13 cellular contexts compared by ENCODE assay signal in genomic region chr1:34918609-34919561, GRCh38. TPM values are rescaled to one million over a fixed set of nuclear protein-coding genes. Genes with fewer than 3 reads are reported as not detected.
DNase-seq lines count a peak whose midpoint lies in the region; ATAC-seq and TF ChIP-seq lines count a peak whose summit lies in the region.
"Had no signal": no experiment of that assay in that cellular context is flagged by ENCODE, and none has a peak within 500 bp of the region (broad histone marks: within the 10 kb centered on the region; RNA-seq: fewer than 3 reads in every experiment).

No MANE protein-coding gene starts in this region.

- CTCF ChIA-PET in activated naive CD4-positive, alpha-beta T cell treated with anti-CD3 and anti-CD28 coated beads, Interleukin-2, amount 10 ng/mL, durations not matched to agents 7 days and 5 days (lab: Charles Lee), result no interaction called here

- no peaks in the 10 kb centered on the region for H3K36me3 Mint-ChIP-seq in activated naive CD4-positive, alpha-beta T cell treated with anti-CD3 and anti-CD28 coated beads, Interleukin-2, amount 10 ng/mL, durations not matched to agents 7 days and 5 days
- no peaks in the 10 kb centered on the region for H3K36me3 Mint-ChIP-seq in type B pancreatic cell
- H3K36me3 Mint-ChIP-seq: CD4-positive, alpha-beta memory T cell had no signal

- no peaks in the 10 kb centered on the region for H3K9me3 Mint-ChIP-seq in activated naive CD4-positive, alpha-beta T cell treated with anti-CD3 and anti-CD28 coated beads, Interleukin-2, amount 10 ng/mL, durations not matched to agents 7 days and 5 days
- H3K9me3 Mint-ChIP-seq in type B pancreatic cell, result no peaks in the 10 kb centered on the region
- H3K9me3 Mint-ChIP-seq: T-helper 2 cell treated with Interferon-gamma antibody and Interleukin-4, amounts not matched to agents 5 μg/mL and 100 μg/mL, for 36 hours had no signal

- peaks cover 4% of the 10 kb centered on the region for H3K4me1 ChIP-seq in iPS-18a (ENCODE audit: control insufficient read depth, low read depth, low read length)
- H3K4me1 ChIP-seq: transverse colon had no signal

- no peak overlapping the region for H3K9ac ChIP-seq in iPS-18a (ENCODE audit: low read length)

- peaks cover 48% of the 10 kb centered on the region for H3K27me3 Mint-ChIP-seq in activated naive CD4-positive, alpha-beta T cell treated with anti-CD3 and anti-CD28 coated beads, Interleukin-2, amount 10 ng/mL, durations not matched to agents 7 days and 5 days
- H3K27me3 Mint-ChIP-seq in type B pancreatic cell, result peaks cover 63% of the 10 kb centered on the region

- H3K9me3 ChIP-seq in iPS-18a (ENCODE audit: control insufficient read depth, low read depth, low read length), result no peaks in the 10 kb centered on the region
- H3K9me3 ChIP-seq: heart right ventricle, transverse colon had no signal

- no peak overlapping the region for H3K4me3 Mint-ChIP-seq in activated naive CD4-positive, alpha-beta T cell treated with anti-CD3 and anti-CD28 coated beads, Interleukin-2, amount 10 ng/mL, durations not matched to agents 7 days and 5 days
- no peak overlapping the region for H3K4me3 Mint-ChIP-seq in type B pancreatic cell
- H3K4me3 Mint-ChIP-seq: T-helper 2 cell treated with Interferon-gamma antibody and Interleukin-4, amounts not matched to agents 5 μg/mL and 100 μg/mL, for 36 hours had no signal

- no peaks in the 10 kb centered on the region for H3K4me1 Mint-ChIP-seq in activated naive CD4-positive, alpha-beta T cell treated with anti-CD3 and anti-CD28 coated beads, Interleukin-2, amount 10 ng/mL, durations not matched to agents 7 days and 5 days
- H3K4me1 Mint-ChIP-seq in type B pancreatic cell (ENCODE audit: unreplicated experiment), result no peaks in the 10 kb centered on the region

- H3K27ac Mint-ChIP-seq in activated naive CD4-positive, alpha-beta T cell treated with anti-CD3 and anti-CD28 coated beads, Interleukin-2, amount 10 ng/mL, durations not matched to agents 7 days and 5 days, result no peak overlapping the region
- no peak overlapping the region for H3K27ac Mint-ChIP-seq in type B pancreatic cell
- H3K27ac Mint-ChIP-seq: T-helper 2 cell treated with Interferon-gamma antibody and Interleukin-4, amounts not matched to agents 5 μg/mL and 100 μg/mL, for 36 hours had no signal

- H3K4me3 ChIP-seq in iPS-18a (ENCODE audit: low read length), result peak overlapping the region; percentile 2
- H3K4me3 ChIP-seq: heart right ventricle, skin epidermis, transverse colon had no signal

- H3K27ac ChIP-seq in iPS-18a (ENCODE audit: low read length), result no peak overlapping the region
- H3K27ac ChIP-seq: heart right ventricle, skin epidermis, transverse colon had no signal

- peaks cover 5% of the 10 kb centered on the region for H3K27me3 ChIP-seq in iPS-18a (ENCODE audit: control insufficient read depth, insufficient read depth, low read length)

- no peak for ATAC-seq in HG03095 (IDR thresholded peaks at IDR 0.05; ENCODE audit: unreplicated experiment)

- no peaks in the 10 kb centered on the region for H3K36me3 ChIP-seq in iPS-18a (ENCODE audit: control insufficient read depth, low read depth, low read length)
- H3K36me3 ChIP-seq: heart right ventricle, transverse colon had no signal

- TF ChIP-seq CTCF in type B pancreatic cell (conservative IDR thresholded peaks at IDR 0.05), result no peak

- peak; percentile 20 for DNase-seq in activated naive CD4-positive, alpha-beta T cell treated with anti-CD3 and anti-CD28 coated beads, Interleukin-2, amount 10 ng/mL, durations not matched to agents 7 days and 5 days
- DNase-seq in activated naive CD4-positive, alpha-beta T cell (lab: John Stamatoyannopoulos, UW), result no peak
- DNase-seq in NOMO-1 treated with dmso at 0.1 percent for 144 hours (lab: John Stamatoyannopoulos, UW; ENCODE audit: unreplicated experiment) (peak; percentile 65), type B pancreatic cell (ENCODE audit: extremely low spot score, unreplicated experiment) (peak; percentile 42), ureter (ENCODE audit: low spot score) (no peak), A172 (ENCODE audit: low spot score) (no peak)
- DNase-seq: CD4-positive, alpha-beta memory T cell; transverse colon had no signal

RNA-seq across cellular contexts. Expression of gene DLGAP3, which starts 10.6 kb away (rescaled TPM):
- total RNA-seq in type B pancreatic cell (ENCODE audit: low replicate concordance), result 1.0 and 1.4 TPM in 2 replicates
- total RNA-seq in ureter, result 0.26 TPM
- 0.72 TPM in 1 of 2 replicates, not detected in the other for total RNA-seq in A172 (2014; rRNA removed; shearing (Covaris generic))

RNA-seq across cellular contexts. Expression of gene SMIM12, which starts 59.3 kb away (rescaled TPM):
- total RNA-seq in type B pancreatic cell (ENCODE audit: low replicate concordance), result 39.0 and 45.6 TPM in 2 replicates
- total RNA-seq in ureter, result 37.6 TPM
- 31.1 and 31.5 TPM in 2 replicates for total RNA-seq in A172 (2014; rRNA removed; shearing (Covaris generic))

Comparison
In these comparisons a context has a peak if more than half of its experiments do, and no peak if none do; other contexts are left out.
1. DNase-seq: peak in activated naive CD4-positive, alpha-beta T cell treated with anti-CD3 and anti-CD28 coated beads, Interleukin-2, amount 10 ng/mL, durations not matched to agents 7 days and 5 days (single experiment), NOMO-1 treated with dmso at 0.1 percent for 144 hours (single experiment) and type B pancreatic cell (single experiment); none in activated naive CD4-positive, alpha-beta T cell (0 of 4), ureter (single experiment) and A172 (single experiment).